In genomic region chr17:37429039-37429438, GRCh38 we compare ENCODE assay signal across 1 cellular context.
TF ChIP-seq lines count a peak whose summit lies in the region.

No MANE protein-coding gene starts in this region.

TF ChIP-seq in GM12878, 131 proteins besides CTCF, POLR2A, EP300 and RAD21:
- TF ChIP-seq, protein P1, sequence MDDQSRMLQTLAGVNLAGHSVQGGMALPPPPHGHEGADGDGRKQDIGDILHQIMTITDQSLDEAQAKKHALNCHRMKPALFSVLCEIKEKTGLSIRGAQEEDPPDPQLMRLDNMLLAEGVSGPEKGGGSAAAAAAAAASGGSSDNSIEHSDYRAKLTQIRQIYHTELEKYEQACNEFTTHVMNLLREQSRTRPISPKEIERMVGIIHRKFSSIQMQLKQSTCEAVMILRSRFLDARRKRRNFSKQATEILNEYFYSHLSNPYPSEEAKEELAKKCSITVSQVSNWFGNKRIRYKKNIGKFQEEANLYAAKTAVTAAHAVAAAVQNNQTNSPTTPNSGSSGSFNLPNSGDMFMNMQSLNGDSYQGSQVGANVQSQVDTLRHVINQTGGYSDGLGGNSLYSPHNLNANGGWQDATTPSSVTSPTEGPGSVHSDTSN (IDR thresholded peaks at IDR 0.05; ENCODE audit: insufficient replicate concordance, low read depth, low read length): no peak
- TF ChIP-seq POLR2AphosphoS5 (IDR thresholded peaks at IDR 0.05; ENCODE audit: low read length) (no peak), KLF5 (IDR thresholded peaks at IDR 0.05; ENCODE audit: partially characterized antibody) (no peak), ZNF217 (IDR thresholded peaks at IDR 0.05) (no peak), KAT2A (conservative IDR thresholded peaks at IDR 0.05; ENCODE audit: control insufficient read depth, low read depth, low read length) (no peak), TCF12 (IDR thresholded peaks at IDR 0.05; ENCODE audit: low read depth, low read length) (no peak), CBX5 (IDR thresholded peaks at IDR 0.05; ENCODE audit: low read depth) (no peak)
- TF ChIP-seq, protein P2, sequence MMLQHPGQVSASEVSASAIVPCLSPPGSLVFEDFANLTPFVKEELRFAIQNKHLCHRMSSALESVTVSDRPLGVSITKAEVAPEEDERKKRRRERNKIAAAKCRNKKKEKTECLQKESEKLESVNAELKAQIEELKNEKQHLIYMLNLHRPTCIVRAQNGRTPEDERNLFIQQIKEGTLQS (IDR thresholded peaks at IDR 0.05; ENCODE audit: borderline replicate concordance, extremely low read depth, low read depth, low read length): no peak
